Comparison of ENCODE assay signal across 25 cellular contexts in the genomic region with DNA sequence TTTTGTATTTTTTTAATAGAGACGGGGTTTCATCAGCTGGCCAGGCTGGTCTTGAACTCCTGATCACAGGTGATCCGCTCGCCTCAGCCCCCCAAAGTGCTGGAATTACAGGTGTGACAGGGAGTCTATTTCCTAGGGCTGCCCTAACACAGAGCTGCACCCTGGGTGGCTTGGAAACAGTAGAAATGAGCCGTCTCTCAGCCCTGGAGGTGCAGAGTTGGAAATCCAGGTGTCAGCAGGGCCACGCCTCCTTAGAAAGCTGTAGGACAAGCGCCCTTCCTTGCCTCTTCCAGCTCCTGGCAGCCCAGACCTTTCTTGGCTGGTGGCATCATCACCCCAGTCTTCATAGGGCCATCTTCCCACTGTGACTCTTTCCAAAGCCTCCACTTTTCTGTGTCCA.
DNase-seq lines count a peak whose midpoint lies in the region; ATAC-seq and TF ChIP-seq lines count a peak whose summit lies in the region.
"Had no signal": no experiment of that assay in that cellular context is flagged by ENCODE, and none has a peak within 500 bp of the region (broad histone marks: within the 10 kb centered on the region; RNA-seq: fewer than 3 reads in every experiment).

No MANE protein-coding gene starts in this region.

- H3K9me3 Mint-ChIP-seq in GM23338 = no peaks in the 10 kb centered on the region
- H3K9me3 Mint-ChIP-seq: CD4-positive, alpha-beta memory T cell; CD8-positive, alpha-beta memory T cell had no signal

- no peaks in the 10 kb centered on the region for H3K9me2 ChIP-seq in GM23338 (ENCODE audit: insufficient read depth)

- no peaks in the 10 kb centered on the region; the same call in 2 of the 3 replicates for H3K36me3 Mint-ChIP-seq in GM23338 (ENCODE audit: low read depth)
- H3K36me3 Mint-ChIP-seq: CD14-positive monocyte; CD4-positive, alpha-beta memory T cell; CD4-positive, CD25-positive, alpha-beta regulatory T cell; CD8-positive, alpha-beta memory T cell had no signal

- peaks cover 4% of the 10 kb centered on the region for H3K27me3 Mint-ChIP-seq in GM23338 (ENCODE audit: insufficient read depth, low read depth, poor library complexity)

- DNase-seq in GM23338 (ENCODE audit: low spot score) (no peak), H7 (peak; percentile 38), esophagus squamous epithelium (lab: John Stamatoyannopoulos, UW) (no peak), spleen (peak; percentile 38), germinal center (ENCODE audit: low spot score) (no peak)
- DNase-seq: 8988T; ACHN; BE2C; C1 segment of cervical spinal cord; CD4-positive, alpha-beta memory T cell; CD4-positive, CD25-positive, alpha-beta regulatory T cell; CD8-positive, alpha-beta memory T cell; COR-L47; DMS 273 treated with DMSO at 0.1 percent for 48 hours; DMS153; DMS53; DMS79; DND-41; EL; GDM1 had no signal

- no peak overlapping the region for H3K4me2 ChIP-seq in GM23338

- 39 to 58% methylated on average over 6 of the region's 6 CpGs for WGBS in esophagus squamous epithelium, 2 donors
- 82 to 96% (median 89%) methylated on average over 6 of the region's 6 CpGs for WGBS in spleen, 5 donors

- no peaks in the 10 kb centered on the region for H3K9me3 ChIP-seq in esophagus squamous epithelium
- H3K9me3 ChIP-seq in spleen = no peaks in the 10 kb centered on the region
- H3K9me3 ChIP-seq: BE2C, BLaER1 had no signal

- no peaks in the 10 kb centered on the region for H3K27me3 ChIP-seq in GM23338 (ENCODE audit: insufficient read depth)
- H3K27me3 ChIP-seq in H7 (ENCODE audit: control insufficient read depth, insufficient read depth, low read length) = no peaks in the 10 kb centered on the region
- H3K27me3 ChIP-seq in esophagus squamous epithelium = no peaks in the 10 kb centered on the region
- H3K27me3 ChIP-seq in spleen (replicated peaks in 1 of 7) = peaks cover 0 to 30% (median 0%) of the 10 kb centered on the region in 7 donors
- H3K27me3 ChIP-seq: BE2C, BLaER1 had no signal

- H3K4me1 ChIP-seq in GM23338 (ENCODE audit: insufficient read depth) = peaks cover 4% of the 10 kb centered on the region; the same call in 1 of the 2 replicates
- H3K4me1 ChIP-seq in esophagus squamous epithelium = peaks cover 15 to 58% (median 17%) of the 10 kb centered on the region in 3 donors
- H3K4me1 ChIP-seq in spleen = no peaks in the 10 kb centered on the region
- H3K4me1 ChIP-seq: BE2C had no signal

- peaks cover 19% of the 10 kb centered on the region for H3K4me1 Mint-ChIP-seq in GM23338
- H3K4me1 Mint-ChIP-seq: CD4-positive, alpha-beta memory T cell; CD4-positive, CD25-positive, alpha-beta regulatory T cell; CD8-positive, alpha-beta memory T cell had no signal

- TF ChIP-seq CTCF in GM23338 (conservative IDR thresholded peaks at IDR 0.05; ENCODE audit: low read depth in 2 of 2) = no peak
- no peak for TF ChIP-seq CTCF in esophagus squamous epithelium (IDR thresholded peaks at IDR 0.05)
- TF ChIP-seq CTCF in spleen (IDR thresholded peaks at IDR 0.05 in 8 of 11, conservative IDR thresholded peaks at IDR 0.05 in 3 of 11) = no peak

- H3K79me2 ChIP-seq in GM23338 (replicated peaks; ENCODE audit: insufficient read depth) = no peaks in the 10 kb centered on the region

- H3K36me3 ChIP-seq in GM23338 (ENCODE audit: insufficient read depth) (no peaks in the 10 kb centered on the region), H7 (replicated peaks; ENCODE audit: control insufficient read depth, insufficient read depth, low read length) (no peaks in the 10 kb centered on the region), esophagus squamous epithelium (no peaks in the 10 kb centered on the region), spleen (no peaks in the 10 kb centered on the region)
- H3K36me3 ChIP-seq: BE2C, BLaER1 had no signal

- H3K27ac ChIP-seq in GM23338 (ENCODE audit: low read depth) (no peak overlapping the region), esophagus squamous epithelium (peak overlapping the region; percentile 34 to 77 (median 51)), spleen (no peak overlapping the region)
- H3K27ac ChIP-seq: BLaER1 had no signal

- H3K4me3 ChIP-seq in GM23338 = no peak overlapping the region
- H3K4me3 ChIP-seq in H7 (ENCODE audit: insufficient read depth, low read depth, low read length) = no peak overlapping the region
- no peak overlapping the region for H3K4me3 ChIP-seq in esophagus squamous epithelium
- no peak overlapping the region for H3K4me3 ChIP-seq in spleen
- H3K4me3 ChIP-seq: BLaER1, GM12878 had no signal

- H3K4me3 Mint-ChIP-seq in GM23338 = no peak overlapping the region
- H3K4me3 Mint-ChIP-seq: CD14-positive monocyte; CD4-positive, alpha-beta memory T cell; CD4-positive, CD25-positive, alpha-beta regulatory T cell; CD8-positive, alpha-beta memory T cell had no signal

- ATAC-seq in GM23338 (peak; percentile 19; the same call in 1 of the 3 replicates), GM19463 (IDR thresholded peaks at IDR 0.05; ENCODE audit: unreplicated experiment) (no peak), HG02678 (IDR thresholded peaks at IDR 0.05; ENCODE audit: unreplicated experiment) (no peak)
- ATAC-seq: GM12878 had no signal

- H3K27ac Mint-ChIP-seq in GM23338 = no peak overlapping the region
- H3K27ac Mint-ChIP-seq: CD4-positive, alpha-beta memory T cell; CD4-positive, CD25-positive, alpha-beta regulatory T cell had no signal

- intact Hi-C loops in esophagus squamous epithelium (cut with DNase I) (no loop called here), spleen (cut with DNase I; ENCODE audit: low total_unique reads) (no loop called here)

- H4K20me1 ChIP-seq in GM23338 (replicated peaks; ENCODE audit: insufficient read depth) = no peaks in the 10 kb centered on the region
- H4K20me1 ChIP-seq: BLaER1 had no signal

- H2AFZ ChIP-seq in GM23338 = no peak overlapping the region

- TF ChIP-seq POLR2A in esophagus squamous epithelium (IDR thresholded peaks at IDR 0.05) (no peak), spleen (IDR thresholded peaks at IDR 0.05) (no peak)

- no peaks in the 10 kb centered on the region for H3F3A ChIP-seq in GM23338 (replicated peaks; ENCODE audit: low read depth)

TF ChIP-seq in GM23338, 12 proteins besides CTCF, POLR2A, EP300 and RAD21:
- TF ChIP-seq JUNB (IDR thresholded peaks at IDR 0.05; ENCODE audit: unreplicated experiment) (no peak), STAT1 (IDR thresholded peaks at IDR 0.05; ENCODE audit: unreplicated experiment) (no peak), EZH2 (IDR thresholded peaks at IDR 0.05; ENCODE audit: low read depth, unreplicated experiment) (no peak), CREB1 (CRISPR knock-in tag; IDR thresholded peaks at IDR 0.05; ENCODE audit: low read depth) (no peak), EZH2phosphoT487 (IDR thresholded peaks at IDR 0.05; ENCODE audit: unreplicated experiment) (no peak), POLR2AphosphoS5 (IDR thresholded peaks at IDR 0.05; ENCODE audit: low read depth) (no peak), ZNF331 (CRISPR knock-in tag; IDR thresholded peaks at IDR 0.05; ENCODE audit: low read depth) (no peak), ZNF114 (CRISPR knock-in tag; IDR thresholded peaks at IDR 0.05) (no peak)
- TF ChIP-seq, protein P1, sequence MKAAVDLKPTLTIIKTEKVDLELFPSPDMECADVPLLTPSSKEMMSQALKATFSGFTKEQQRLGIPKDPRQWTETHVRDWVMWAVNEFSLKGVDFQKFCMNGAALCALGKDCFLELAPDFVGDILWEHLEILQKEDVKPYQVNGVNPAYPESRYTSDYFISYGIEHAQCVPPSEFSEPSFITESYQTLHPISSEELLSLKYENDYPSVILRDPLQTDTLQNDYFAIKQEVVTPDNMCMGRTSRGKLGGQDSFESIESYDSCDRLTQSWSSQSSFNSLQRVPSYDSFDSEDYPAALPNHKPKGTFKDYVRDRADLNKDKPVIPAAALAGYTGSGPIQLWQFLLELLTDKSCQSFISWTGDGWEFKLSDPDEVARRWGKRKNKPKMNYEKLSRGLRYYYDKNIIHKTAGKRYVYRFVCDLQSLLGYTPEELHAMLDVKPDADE (IDR thresholded peaks at IDR 0.05) = no peak

Comparison
In these comparisons a context has a peak if more than half of its experiments do, and no peak if none do; other contexts are left out.
1. DNase-seq: peak in H7 (single experiment) and spleen (single experiment); none in GM23338 (single experiment), esophagus squamous epithelium (single experiment) and germinal center (single experiment).
2. H3K27ac ChIP-seq: peak in esophagus squamous epithelium (4 of 4); none in GM23338 (single experiment) and spleen (0 of 8).